2 cellular contexts compared by ENCODE assay signal in genomic region chr1:214214851-214215250, GRCh38.
TF ChIP-seq lines count a peak whose summit lies in the region.

No MANE protein-coding gene starts in this region.

TF ChIP-seq in SK-N-SH, 30 proteins besides CTCF, POLR2A, EP300 and RAD21 (continued from another document):
- TF ChIP-seq REST (IDR thresholded peaks at IDR 0.05; ENCODE audit: low read depth, low read length) = no peak
- no peak for TF ChIP-seq TAF1 (IDR thresholded peaks at IDR 0.05; ENCODE audit: borderline replicate concordance, low read depth, low read length)

TF ChIP-seq in SK-N-SH treated with all-trans-retinoic acid at 6 μM for 48 hours, 23 proteins besides CTCF, POLR2A, EP300 and RAD21 (continued from another document):
- TF ChIP-seq, protein P1, sequence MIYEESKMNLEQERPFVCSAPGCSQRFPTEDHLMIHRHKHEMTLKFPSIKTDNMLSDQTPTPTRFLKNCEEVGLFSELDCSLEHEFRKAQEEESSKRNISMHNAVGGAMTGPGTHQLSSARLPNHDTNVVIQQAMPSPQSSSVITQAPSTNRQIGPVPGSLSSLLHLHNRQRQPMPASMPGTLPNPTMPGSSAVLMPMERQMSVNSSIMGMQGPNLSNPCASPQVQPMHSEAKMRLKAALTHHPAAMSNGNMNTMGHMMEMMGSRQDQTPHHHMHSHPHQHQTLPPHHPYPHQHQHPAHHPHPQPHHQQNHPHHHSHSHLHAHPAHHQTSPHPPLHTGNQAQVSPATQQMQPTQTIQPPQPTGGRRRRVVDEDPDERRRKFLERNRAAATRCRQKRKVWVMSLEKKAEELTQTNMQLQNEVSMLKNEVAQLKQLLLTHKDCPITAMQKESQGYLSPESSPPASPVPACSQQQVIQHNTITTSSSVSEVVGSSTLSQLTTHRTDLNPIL (CRISPR knock-in tag; IDR thresholded peaks at IDR 0.05; ENCODE audit: low read depth) = no peak
- no peak for TF ChIP-seq ZNF8 (CRISPR knock-in tag; IDR thresholded peaks at IDR 0.05)
- TF ChIP-seq ESRRG (CRISPR knock-in tag; IDR thresholded peaks at IDR 0.05) = no peak
- no peak for TF ChIP-seq ZNF565 (CRISPR knock-in tag; conservative IDR thresholded peaks at IDR 0.05; ENCODE audit: low read depth)
- no peak for TF ChIP-seq CSRNP3 (CRISPR knock-in tag; IDR thresholded peaks at IDR 0.05)
- no peak for TF ChIP-seq CSDC2 (CRISPR knock-in tag; IDR thresholded peaks at IDR 0.05)
TF ChIP-seq in SK-N-SH treated with all-trans-retinoic acid at 6 μM for 48 hours: peak in this region for 0.
